1 cellular context compared by ENCODE assay signal in genomic region chr5:141567513-141568117, GRCh38.
TF ChIP-seq lines count a peak whose summit lies in the region.

No MANE protein-coding gene starts in this region.

TF ChIP-seq in H1, 55 proteins besides CTCF, POLR2A, EP300 and RAD21 (continued from another document):
- no peak for TF ChIP-seq SIX5 (IDR thresholded peaks at IDR 0.05; ENCODE audit: low read depth, low read length)
- TF ChIP-seq ZNF274 (IDR thresholded peaks at IDR 0.05; ENCODE audit: borderline replicate concordance, extremely low read depth, low read length), result no peak
- no peak for TF ChIP-seq POLR2AphosphoS5 (IDR thresholded peaks at IDR 0.05; ENCODE audit: low read depth, low read length)
